ENCODE assay signal across 11 cellular contexts in genomic region chr9:134054891-134055811, GRCh38. TPM values are rescaled to one million over a fixed set of nuclear protein-coding genes. Genes with fewer than 3 reads are reported as not detected.
DNase-seq lines count a peak whose midpoint lies in the region; ATAC-seq and TF ChIP-seq lines count a peak whose summit lies in the region.
"Had no signal": no experiment of that assay in that cellular context is flagged by ENCODE, and none has a peak within 500 bp of the region (broad histone marks: within the 10 kb centered on the region; RNA-seq: fewer than 3 reads in every experiment).

No MANE protein-coding gene starts in this region.

- no peaks in the 10 kb centered on the region for H3K9me3 Mint-ChIP-seq in chondrocyte (ENCODE audit: low read depth)
- H3K9me3 Mint-ChIP-seq in stimulated activated effector memory CD8-positive, alpha-beta T cell treated with anti-CD3 and anti-CD28 coated beads, Interleukin-12 subunit alpha, Interleukin-12 subunit beta, amount 100 ng/mL, for 72 hours, result no peaks in the 10 kb centered on the region
- H3K9me3 Mint-ChIP-seq in naive thymus-derived CD8-positive, alpha-beta T cell, result no peaks in the 10 kb centered on the region
- H3K9me3 Mint-ChIP-seq: T-helper 2 cell treated with Interferon-gamma antibody and Interleukin-4, amounts not matched to agents 5 μg/mL and 100 μg/mL, for 36 hours had no signal

- H3K27me3 ChIP-seq in HUES6 (ENCODE audit: control insufficient read depth, insufficient read depth, low read length), result no peaks in the 10 kb centered on the region

- DNase-seq in chondrocyte (ENCODE audit: low spot score) (peak; percentile 77), left lobe of liver (ENCODE audit: low spot score) (peak; percentile 89), T-helper 2 cell (no peak), medulla oblongata (ENCODE audit: extremely low spot score) (no peak)
- DNase-seq in stimulated activated effector memory CD8-positive, alpha-beta T cell treated with anti-CD3 and anti-CD28 coated beads, Interleukin-12 subunit alpha, Interleukin-12 subunit beta, amount 100 ng/mL, for 72 hours (ENCODE audit: low spot score in 2 of 2), result no peak
- no peak for DNase-seq in stimulated activated CD4-positive, alpha-beta T cell treated with anti-CD3 and anti-CD28 coated beads, Interleukin-4, amount 100 ng/mL, for 1 hour
- DNase-seq in naive thymus-derived CD8-positive, alpha-beta T cell, result no peak
- DNase-seq: activated T-cell treated with anti-CD3 and anti-CD28 coated beads for 4 hours, NCI-H1436 treated with DMSO at 0.1 percent for 48 hours had no signal

- no peak for TF ChIP-seq CTCF in chondrocyte (IDR thresholded peaks at IDR 0.05)

- H3K4me1 ChIP-seq in HUES6 (ENCODE audit: control insufficient read depth, insufficient read depth, low read length), result peaks cover 7% of the 10 kb centered on the region; the same call in 1 of the 2 replicates

- peak overlapping the region; percentile 73 for H3K27ac Mint-ChIP-seq in chondrocyte (ENCODE audit: unreplicated experiment)
- peak overlapping the region; percentile 43 for H3K27ac Mint-ChIP-seq in stimulated activated effector memory CD8-positive, alpha-beta T cell treated with anti-CD3 and anti-CD28 coated beads, Interleukin-12 subunit alpha, Interleukin-12 subunit beta, amount 100 ng/mL, for 72 hours
- peak overlapping the region in 2 of 10 donors; percentile 55 to 69 for H3K27ac Mint-ChIP-seq in naive thymus-derived CD8-positive, alpha-beta T cell
- H3K27ac Mint-ChIP-seq: T-helper 2 cell treated with Interferon-gamma antibody and Interleukin-4, amounts not matched to agents 5 μg/mL and 100 μg/mL, for 36 hours had no signal

- no peaks in the 10 kb centered on the region for H3K27me3 Mint-ChIP-seq in chondrocyte (ENCODE audit: low read depth)
- no peaks in the 10 kb centered on the region for H3K27me3 Mint-ChIP-seq in naive thymus-derived CD8-positive, alpha-beta T cell

- ATAC-seq in left lobe of liver, result peak; percentile 63
- ATAC-seq in stimulated activated effector memory CD8-positive, alpha-beta T cell treated with anti-CD3 and anti-CD28 coated beads, Interleukin-12 subunit alpha, Interleukin-12 subunit beta, amount 100 ng/mL, for 72 hours, result no peak
- ATAC-seq in naive thymus-derived CD8-positive, alpha-beta T cell, result no peak

- no peak overlapping the region for H3K4me3 Mint-ChIP-seq in chondrocyte (ENCODE audit: unreplicated experiment)
- H3K4me3 Mint-ChIP-seq in stimulated activated effector memory CD8-positive, alpha-beta T cell treated with anti-CD3 and anti-CD28 coated beads, Interleukin-12 subunit alpha, Interleukin-12 subunit beta, amount 100 ng/mL, for 72 hours, result no peak overlapping the region
- H3K4me3 Mint-ChIP-seq in naive thymus-derived CD8-positive, alpha-beta T cell, result no peak overlapping the region
- H3K4me3 Mint-ChIP-seq: T-helper 2 cell treated with Interferon-gamma antibody and Interleukin-4, amounts not matched to agents 5 μg/mL and 100 μg/mL, for 36 hours had no signal

- H3K9me3 ChIP-seq in HUES6 (ENCODE audit: control insufficient read depth, insufficient read depth, low read depth, low read length), result no peaks in the 10 kb centered on the region

- H3K36me3 Mint-ChIP-seq in chondrocyte (ENCODE audit: low read depth), result peaks cover 6% of the 10 kb centered on the region
- H3K36me3 Mint-ChIP-seq in stimulated activated effector memory CD8-positive, alpha-beta T cell treated with anti-CD3 and anti-CD28 coated beads, Interleukin-12 subunit alpha, Interleukin-12 subunit beta, amount 100 ng/mL, for 72 hours, result peaks cover 17% of the 10 kb centered on the region
- H3K36me3 Mint-ChIP-seq in naive thymus-derived CD8-positive, alpha-beta T cell, result peaks cover 0 to 22% (median 6%) of the 10 kb centered on the region in 3 donors

- no peak overlapping the region for H3K4me3 ChIP-seq in HUES6 (ENCODE audit: low read depth, low read length)

- H3K9ac ChIP-seq in HUES6 (ENCODE audit: low read length), result no peak overlapping the region

- H3K27ac ChIP-seq in HUES6 (ENCODE audit: low read depth, low read length), result 0 out of 2 replicates have a peak overlapping the region, but pooled peaks have one; percentile 24

- POLR2A ChIA-PET in naive thymus-derived CD8-positive, alpha-beta T cell (lab: Charles Lee), result no interaction called here

- H3K36me3 ChIP-seq in HUES6 (ENCODE audit: control insufficient read depth, insufficient read depth, low read length), result peaks cover 45% of the 10 kb centered on the region

- peaks cover 19% of the 10 kb centered on the region for H3K4me1 Mint-ChIP-seq in chondrocyte (ENCODE audit: low read depth)
- H3K4me1 Mint-ChIP-seq in stimulated activated effector memory CD8-positive, alpha-beta T cell treated with anti-CD3 and anti-CD28 coated beads, Interleukin-12 subunit alpha, Interleukin-12 subunit beta, amount 100 ng/mL, for 72 hours, result peaks cover 37% of the 10 kb centered on the region
- H3K4me1 Mint-ChIP-seq in naive thymus-derived CD8-positive, alpha-beta T cell, result peaks cover 8 to 36% (median 30%) of the 10 kb centered on the region in 4 donors

RNA-seq across cellular contexts. Expression of gene BRD3, which starts 12.7 kb away (rescaled TPM):
- total RNA-seq in chondrocyte, result 48.7 to 59.0 TPM (median 49.0 TPM) in 3 replicates
- total RNA-seq in left lobe of liver, result 24.6 TPM
- total RNA-seq in naive thymus-derived CD8-positive, alpha-beta T cell, result 10 to 100 TPM; 44.8 to 49.0 TPM
- 10 to 100 TPM; 13.1 to 30.9 (median 27.8) TPM for polyA plus RNA-seq in naive thymus-derived CD8-positive, alpha-beta T cell

RNA-seq across cellular contexts. Expression of gene BRD3OS, which starts 29.9 kb away (rescaled TPM):
- total RNA-seq in chondrocyte (13.7 to 27.6 TPM (median 15.7 TPM) in 3 replicates), left lobe of liver (7.6 TPM)
- 10 to 100 TPM; 13.8 to 16.8 TPM for total RNA-seq in naive thymus-derived CD8-positive, alpha-beta T cell
- 10 to 100 TPM; 20.8 to 28.6 (median 25.2) TPM for polyA plus RNA-seq in naive thymus-derived CD8-positive, alpha-beta T cell

Comparison
In these comparisons a context has a peak if more than half of its experiments do, and no peak if none do; other contexts are left out.
1. DNase-seq: peak in chondrocyte (single experiment) and left lobe of liver (single experiment); none in stimulated activated effector memory CD8-positive, alpha-beta T cell treated with anti-CD3 and anti-CD28 coated beads, Interleukin-12 subunit alpha, Interleukin-12 subunit beta, amount 100 ng/mL, for 72 hours (0 of 2), T-helper 2 cell (0 of 5), stimulated activated CD4-positive, alpha-beta T cell treated with anti-CD3 and anti-CD28 coated beads, Interleukin-4, amount 100 ng/mL, for 1 hour (single experiment), medulla oblongata (single experiment) and naive thymus-derived CD8-positive, alpha-beta T cell (0 of 10).